Comparison of ENCODE assay signal across 33 cellular contexts in genomic region chr3:122743581-122744120, GRCh38. TPM values are rescaled to one million over a fixed set of nuclear protein-coding genes. Genes with fewer than 3 reads are reported as not detected.
A peak's percentile ranks its signal among the peaks of the same experiment; 100 is the strongest.
DNase-seq lines count a peak whose midpoint lies in the region; ATAC-seq, FAIRE-seq and TF ChIP-seq lines count a peak whose summit lies in the region.
"Had no signal": no experiment of that assay in that cellular context is flagged by ENCODE, and none has a peak within 500 bp of the region (broad histone marks: within the 10 kb centered on the region; RNA-seq: fewer than 3 reads in every experiment).

No MANE protein-coding gene starts in this region.

- intact Hi-C loops in Caco-2 (cut with micrococcal nuclease; ENCODE audit: unreplicated experiment), result no loop called here
- intact Hi-C loops in K562 (cut with micrococcal nuclease), result no loop called here

- TF ChIP-seq POLR2A in K562 (conservative IDR thresholded peaks at IDR 0.05), result no peak

- H3K27ac Mint-ChIP-seq in Caco-2 (ENCODE audit: unreplicated experiment), result peak overlapping the region; percentile 30
- H3K27ac Mint-ChIP-seq: B cell; CD4-positive, alpha-beta memory T cell; CD4-positive, alpha-beta T cell; CD4-positive, CD25-positive, alpha-beta regulatory T cell; CD8-positive, alpha-beta T cell had no signal

- H3K79me2 ChIP-seq in K562 (ENCODE audit: control insufficient read depth, insufficient read depth, low read length) (no peaks in the 10 kb centered on the region), trophoblast cell (ENCODE audit: control insufficient read depth, insufficient read depth, low read length, poor library complexity) (no peaks in the 10 kb centered on the region)

- no peak overlapping the region for H2AFZ ChIP-seq in K562 (ENCODE audit: low read depth, low read length)
- no peak overlapping the region for H2AFZ ChIP-seq in trophoblast cell (ENCODE audit: insufficient read depth, low read length, poor library complexity)

- H3K9me3 ChIP-seq in Caco-2 (no peaks in the 10 kb centered on the region), K562 (replicated peaks; ENCODE audit: control insufficient read depth, insufficient read depth, low read depth, low read length) (no peaks in the 10 kb centered on the region), trophoblast cell (ENCODE audit: insufficient read depth, low read depth, low read length) (no peaks in the 10 kb centered on the region)
- H3K9me3 ChIP-seq: A549, BE2C had no signal

- H3K9me3 Mint-ChIP-seq in Caco-2 (ENCODE audit: unreplicated experiment), result peaks cover 10% of the 10 kb centered on the region

- H4K20me1 ChIP-seq in K562 (replicated peaks; ENCODE audit: control insufficient read depth, insufficient read depth, low read length), result no peaks in the 10 kb centered on the region
- H4K20me1 ChIP-seq: BLaER1; BLaER1 treated with 17β-estradiol and CSF1 and Interleukin-3, amounts not matched to agents 10 nM and 100 nM had no signal

- no peak overlapping the region for H2BK120ac ChIP-seq in trophoblast cell (ENCODE audit: insufficient read depth, low read length, poor library complexity)

- peaks cover 15% of the 10 kb centered on the region for H3K36me3 Mint-ChIP-seq in Caco-2 (ENCODE audit: insufficient read depth, unreplicated experiment)

- no peak for TF ChIP-seq RAD21 in K562 (CRISPR knock-in tag; conservative IDR thresholded peaks at IDR 0.05 in 1 of 2, IDR thresholded peaks at IDR 0.05 in 1 of 2)

- H3K4ac ChIP-seq in trophoblast cell (ENCODE audit: low read depth, low read length), result no peak overlapping the region

- H3K23ac ChIP-seq in trophoblast cell (ENCODE audit: low read length), result no peak overlapping the region

- no peak overlapping the region for H3K18ac ChIP-seq in trophoblast cell (ENCODE audit: low read length)

- TF ChIP-seq CTCF in Caco-2 (IDR thresholded peaks at IDR 0.05; ENCODE audit: insufficient read depth in 1 of 2, low read depth in 1 of 2, low read length in 1 of 2, severe bottlenecking in 1 of 2, unreplicated experiment in 1 of 2) (no peak), K562 (IDR thresholded peaks at IDR 0.05 in 2 of 3, conservative IDR thresholded peaks at IDR 0.05 in 1 of 3; ENCODE audit: insufficient read depth in 2 of 3, low read depth in 1 of 3, low read length in 3 of 3) (no peak)

- FAIRE-seq in K562 (lab: Jason Lieb, UNC), result no peak
- FAIRE-seq: A549, D721Med had no signal

- H3K14ac ChIP-seq in trophoblast cell (ENCODE audit: low read length), result no peak overlapping the region

- H3K27me3 ChIP-seq in Caco-2 (replicated peaks; ENCODE audit: control insufficient read depth, insufficient read depth, low read length) (no peaks in the 10 kb centered on the region), K562 (ENCODE audit: control insufficient read depth in 2 of 2, insufficient read depth in 2 of 2, low read length in 2 of 2) (no peaks in the 10 kb centered on the region), trophoblast cell (ENCODE audit: insufficient read depth, low read length) (no peaks in the 10 kb centered on the region)
- H3K27me3 ChIP-seq: BE2C; BLaER1; BLaER1 treated with 17β-estradiol and CSF1 and Interleukin-3, amounts not matched to agents 10 nM and 100 nM had no signal

- POLR2A ChIA-PET in Caco-2 (lab: Charles Lee), result no interaction called here
- POLR2A ChIA-PET in K562 (lab: Yijun Ruan, JAX), result interaction anchor here (0.9 to 1.0 kb wide), 2 partner anchors 11 to 27 kb away, joined by 3 to 4 read pairs; no protein-coding TSS in a partner anchor

- no peaks in the 10 kb centered on the region; the same call in 1 of the 2 replicates for H3K36me3 ChIP-seq in Caco-2 (ENCODE audit: control insufficient read depth, insufficient read depth, low read length)
- H3K36me3 ChIP-seq in K562 (ENCODE audit: control insufficient read depth, insufficient read depth, low read length), result 0 out of 3 replicates have a peak, but pooled peaks cover 4% of the 10 kb centered on the region
- peaks cover 0 to 2% of the 10 kb centered on the region in 2 experiments for H3K36me3 ChIP-seq in trophoblast cell (ENCODE audit: control insufficient read depth in 1 of 2, insufficient read depth in 2 of 2, low read length in 2 of 2)

- WGBS in K562 (ENCODE audit: insufficient coverage, low coverage, missing lambda C conversion rate), result 33% methylated on average over 3 of the region's 4 CpGs
- WGBS in trophoblast cell (ENCODE audit: extremely low coverage, insufficient coverage, insufficient read length), result no CpG with 5 or more reads among the region's 4 CpGs

- no peak for DNase-seq in Caco-2
- DNase-seq in K562 (ENCODE audit: extremely low read depth in 1 of 4, low spot score in 3 of 4), result peak in 1 of 4 experiments; percentile 32
- DNase-seq in trophoblast cell, result peak; percentile 56 to 68
- no peak for DNase-seq in cerebellar cortex (ENCODE audit: low spot score)
- DNase-seq in Kasumi-1 (lab: John Stamatoyannopoulos, UW), result no peak
- DNase-seq: 8988T; ACHN; AML-193; BE2C; C1 segment of cervical spinal cord; Calu3; CD4-positive, alpha-beta memory T cell; CD4-positive, alpha-beta T cell; CD4-positive, CD25-positive, alpha-beta regulatory T cell; CD8-positive, alpha-beta memory T cell; CD8-positive, alpha-beta T cell; COR-L47; DMS 273 treated with DMSO at 0.1 percent for 48 hours; DMS153; DMS53; DMS79; DMS79 treated with DMSO at 0.1 percent for 48 hours; DND-41; EL had no signal

- no peaks in the 10 kb centered on the region for H3K4me1 ChIP-seq in Caco-2
- H3K4me1 ChIP-seq in K562 (replicated peaks in 1 of 2; ENCODE audit: control insufficient read depth in 2 of 2, insufficient read depth in 2 of 2, low read length in 2 of 2), result peaks cover 0 to 7% of the 10 kb centered on the region in 2 experiments; a peak in 2 of 5 replicates
- H3K4me1 ChIP-seq in trophoblast cell (ENCODE audit: control insufficient read depth in 1 of 2, insufficient read depth in 2 of 2, low read length in 2 of 2), result no peaks in the 10 kb centered on the region
- H3K4me1 ChIP-seq: BE2C; BLaER1; BLaER1 treated with 17β-estradiol and CSF1 and Interleukin-3, amounts not matched to agents 10 nM and 100 nM had no signal

- no peak overlapping the region for H4K91ac ChIP-seq in trophoblast cell (ENCODE audit: low read depth, low read length)

- no peak overlapping the region for H2BK5ac ChIP-seq in trophoblast cell (ENCODE audit: low read depth, low read length, poor library complexity)

- no peak overlapping the region for H3K9ac ChIP-seq in K562 (ENCODE audit: insufficient read depth in 1 of 2, low read depth in 2 of 2, low read length in 2 of 2)
- no peak overlapping the region for H3K9ac ChIP-seq in trophoblast cell (ENCODE audit: low read length)
- H3K9ac ChIP-seq: BLaER1; BLaER1 treated with 17β-estradiol and CSF1 and Interleukin-3, amounts not matched to agents 10 nM and 100 nM had no signal

- no peak overlapping the region for H4K8ac ChIP-seq in trophoblast cell (ENCODE audit: low read depth, low read length)

- no peak overlapping the region for H4K12ac ChIP-seq in trophoblast cell (ENCODE audit: low read depth, low read length)

- H3K4me3 Mint-ChIP-seq in Caco-2 (ENCODE audit: unreplicated experiment), result no peak overlapping the region
- H3K4me3 Mint-ChIP-seq: B cell; CD14-positive monocyte; CD4-positive, alpha-beta memory T cell; CD4-positive, alpha-beta T cell; CD4-positive, CD25-positive, alpha-beta regulatory T cell; CD8-positive, alpha-beta memory T cell; CD8-positive, alpha-beta T cell had no signal

- no peaks in the 10 kb centered on the region for H3K9me1 ChIP-seq in K562 (ENCODE audit: control insufficient read depth, insufficient read depth, low read length)

- no TSS peak for BruUV-seq in Caco-2 (replicated peaks; lab: Mats Ljungman, UMichigan)
- no TSS peak for BruUV-seq in K562 (replicated peaks; lab: Mats Ljungman, UMichigan)

- CTCF ChIA-PET in Caco-2 (lab: Charles Lee) (no interaction called here), K562 (lab: Yijun Ruan, JAX; ENCODE audit: low intra/inter-chr PET ratio) (no interaction called here)

- TF ChIP-seq EP300 in K562 (IDR thresholded peaks at IDR 0.05; ENCODE audit: low read length), result peak; percentile 15; the same call in 1 of the 2 replicates

- H3K27me3 Mint-ChIP-seq in Caco-2 (ENCODE audit: insufficient read depth, unreplicated experiment), result no peaks in the 10 kb centered on the region
- H3K27me3 Mint-ChIP-seq: B cell; CD4-positive, alpha-beta memory T cell; CD4-positive, alpha-beta T cell; CD4-positive, CD25-positive, alpha-beta regulatory T cell; CD8-positive, alpha-beta memory T cell had no signal

- in situ Hi-C loops in K562 (cut with MboI), result no loop called here

- H3K4me3 ChIP-seq in Caco-2 (ENCODE audit: low read depth, low read length) (no peak overlapping the region), K562 (no peak overlapping the region), trophoblast cell (ENCODE audit: low read depth, low read length) (no peak overlapping the region)
- H3K4me3 ChIP-seq: A549; BLaER1; BLaER1 treated with 17β-estradiol and CSF1 and Interleukin-3, amounts not matched to agents 10 nM and 100 nM had no signal

- no peak overlapping the region for H2BK12ac ChIP-seq in trophoblast cell (ENCODE audit: low read length)

- no peaks in the 10 kb centered on the region for H3K4me1 Mint-ChIP-seq in Caco-2 (ENCODE audit: low read depth, unreplicated experiment)
- H3K4me1 Mint-ChIP-seq: B cell; CD14-positive monocyte; CD4-positive, alpha-beta memory T cell; CD8-positive, alpha-beta memory T cell had no signal

- no peak overlapping the region for H3K27ac ChIP-seq in K562 (ENCODE audit: extremely low read depth, low read depth, low read length)
- no peak overlapping the region for H3K27ac ChIP-seq in trophoblast cell (ENCODE audit: low read depth, low read length)
- H3K27ac ChIP-seq: 22Rv1; A549; BLaER1; BLaER1 treated with 17β-estradiol and CSF1 and Interleukin-3, amounts not matched to agents 10 nM and 100 nM; C4-2B had no signal

- H3K79me1 ChIP-seq in trophoblast cell (ENCODE audit: low read length), result no peaks in the 10 kb centered on the region

- no peak overlapping the region for H2AK5ac ChIP-seq in trophoblast cell (ENCODE audit: low read length)

- ATAC-seq in K562 (no peak), HG02623 (IDR thresholded peaks at IDR 0.05; ENCODE audit: unreplicated experiment) (no peak)
- ATAC-seq: A549; CD8-positive, alpha-beta T cell had no signal

- no peak overlapping the region for H3K4me2 ChIP-seq in K562 (ENCODE audit: insufficient read depth, low read length)
- no peak overlapping the region for H3K4me2 ChIP-seq in trophoblast cell (ENCODE audit: low read length)
- H3K4me2 ChIP-seq: A549; BLaER1; BLaER1 treated with 17β-estradiol and CSF1 and Interleukin-3, amounts not matched to agents 10 nM and 100 nM had no signal

RNA-seq across cellular contexts. Expression of gene HSPBAP1, which starts 50.0 kb away (rescaled TPM):
- total RNA-seq in Caco-2 (2022) (9.9 and 13.1 TPM in 2 replicates), K562 (2014; rRNA removed) (2.3 and 2.9 TPM in 2 replicates), K562 (2014; rRNA removed; fragmentation: Illumina TruSeq; extraction: Trizol) (4.5 and 4.8 TPM in 2 replicates), K562 (2015; rRNA removed; fragmentation: Illumina TruSeq; extraction: Trizol) (3.5 and 3.7 TPM in 2 replicates), K562 (2021) (3.5 and 3.6 TPM in 2 replicates)
- 3.8 and 9.7 TPM in 2 replicates for total RNA-seq in K562 (2011; cell fraction: chromatin; rRNA removed; ENCODE audit: low replicate concordance)
- total RNA-seq in K562 (2011; cell fraction: nucleolus; rRNA removed), result 2.2 and 2.9 TPM in 2 replicates
- 7.3 and 13.3 TPM in 2 replicates for total RNA-seq in K562 (2011; cell fraction: nucleoplasm; rRNA removed)
- polyA plus RNA-seq in K562 (2011; rRNA removed) (3.1 and 3.7 TPM in 2 replicates), K562 (2014; fragmentation: Illumina TruSeq; extraction: Trizol) (3.7 and 4.4 TPM in 2 replicates), K562 (2014; fragmentation: Nextera tagmentation; extraction: Ambion mirVana) (1 to 10 TPM; 2.1 TPM), K562 (2014; rRNA removed) (3.4 and 5.0 TPM in 2 replicates)
- 0.78 and 1.9 TPM in 2 replicates for polyA plus RNA-seq in K562 (2011; cell fraction: cytosol; rRNA removed)
- polyA plus RNA-seq in K562 (2011; cell fraction: nucleus; rRNA removed), result 3.7 and 5.0 TPM in 2 replicates
- 2.6 and 3.9 TPM in 2 replicates for polyA plus RNA-seq in K562 (2012)
- polyA minus RNA-seq in K562 (2011; rRNA and poly(A)+ RNA removed), result 4.7 and 6.3 TPM in 2 replicates
- 0.86 and 2.7 TPM in 2 replicates for polyA minus RNA-seq in K562 (2011; cell fraction: cytosol; rRNA and poly(A)+ RNA removed)
- polyA minus RNA-seq in K562 (2011; cell fraction: nucleus; rRNA and poly(A)+ RNA removed), result 2.2 and 3.2 TPM in 2 replicates
- 4.5 and 4.8 TPM in 2 replicates for polyA plus RNA-seq in trophoblast cell (2013)

RNA-seq across cellular contexts. Expression of gene SLC49A4, which starts 51.2 kb away (rescaled TPM):
- total RNA-seq in Caco-2 (2022) (35.0 and 41.6 TPM in 2 replicates), K562 (2014; rRNA removed) (1.0 and 1.1 TPM in 2 replicates), K562 (2014; rRNA removed; fragmentation: Illumina TruSeq; extraction: Trizol) (0.76 and 1.1 TPM in 2 replicates), K562 (2015; rRNA removed; fragmentation: Illumina TruSeq; extraction: Trizol) (0.83 and 0.94 TPM in 2 replicates), K562 (2021) (0.78 and 1.0 TPM in 2 replicates)
- total RNA-seq in K562 (2011; cell fraction: chromatin; rRNA removed; ENCODE audit: low replicate concordance), result 1.5 and 2.6 TPM in 2 replicates
- 1.7 and 2.1 TPM in 2 replicates for total RNA-seq in K562 (2011; cell fraction: nucleolus; rRNA removed)
- 1.5 and 2.3 TPM in 2 replicates for total RNA-seq in K562 (2011; cell fraction: nucleoplasm; rRNA removed)
- polyA plus RNA-seq in K562 (2011; rRNA removed) (0.74 and 0.91 TPM in 2 replicates), K562 (2014; fragmentation: Illumina TruSeq; extraction: Trizol) (0.94 and 1.3 TPM in 2 replicates), K562 (2014; fragmentation: Nextera tagmentation; extraction: Ambion mirVana) (under 1 TPM; 0.15 to 0.25 TPM), K562 (2014; rRNA removed) (0.99 and 1.2 TPM in 2 replicates)
- polyA plus RNA-seq in K562 (2011; cell fraction: cytosol; rRNA removed), result 0.43 and 1.1 TPM in 2 replicates
- polyA plus RNA-seq in K562 (2011; cell fraction: nucleus; rRNA removed), result 0.92 and 1.5 TPM in 2 replicates
- polyA plus RNA-seq in K562 (2012), result 0.66 and 0.71 TPM in 2 replicates
- polyA minus RNA-seq in K562 (2011; rRNA and poly(A)+ RNA removed), result 0.53 and 1.4 TPM in 2 replicates
- 0.19 and 1.0 TPM in 2 replicates for polyA minus RNA-seq in K562 (2011; cell fraction: cytosol; rRNA and poly(A)+ RNA removed)
- 1.3 and 2.0 TPM in 2 replicates for polyA minus RNA-seq in K562 (2011; cell fraction: nucleus; rRNA and poly(A)+ RNA removed)
- 47.7 and 51.5 TPM in 2 replicates for polyA plus RNA-seq in trophoblast cell (2013)

Comparison
In these comparisons a context has a peak if more than half of its experiments do, and no peak if none do; other contexts are left out.
1. DNase-seq: peak in trophoblast cell (2 of 2); none in Caco-2 (0 of 2), cerebellar cortex (single experiment) and Kasumi-1 (0 of 2).